10 cellular contexts compared by ENCODE assay signal in the genomic region with DNA sequence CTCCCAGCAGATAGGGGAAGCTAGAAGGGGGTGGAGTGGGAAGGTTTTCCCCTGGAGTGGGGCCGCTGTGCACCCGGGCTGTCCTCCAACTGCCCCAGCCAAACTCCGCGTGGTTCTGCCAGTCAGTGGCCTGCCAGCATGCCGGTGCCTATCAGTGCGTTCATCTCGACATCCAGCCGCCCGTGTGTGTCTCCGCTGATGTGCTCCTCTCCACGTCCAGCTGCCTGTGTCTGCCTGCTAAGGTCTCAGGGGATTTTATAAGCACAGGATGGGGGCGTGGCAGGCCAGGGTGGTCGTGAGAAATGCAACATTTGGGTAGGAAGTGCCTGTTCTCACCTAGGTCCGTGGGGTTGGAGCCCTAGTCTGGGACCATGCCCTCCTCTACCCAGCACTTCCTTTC. TPM values are rescaled to one million over a fixed set of nuclear protein-coding genes. Genes with fewer than 3 reads are reported as not detected.
DNase-seq lines count a peak whose midpoint lies in the region; ATAC-seq, FAIRE-seq and TF ChIP-seq lines count a peak whose summit lies in the region.
"Not testable (repeated sequence)": the region's sequence is repeated elsewhere in the genome, so short reads cannot be mapped to it uniquely, and the experiment has no call there.
"Had no signal": no experiment of that assay in that cellular context is flagged by ENCODE, and none has a peak within 500 bp of the region (broad histone marks: within the 10 kb centered on the region; RNA-seq: fewer than 3 reads in every experiment).

No MANE protein-coding gene starts in this region.

- not testable (repeated sequence) for H3K27ac ChIP-seq in SK-N-SH (ENCODE audit: low read depth in 2 of 2, low read length in 1 of 2); heart left ventricle; lower lobe of right lung; trophoblast cell (ENCODE audit: low read depth, low read length); upper lobe of left lung

- H3K79me1 ChIP-seq in trophoblast cell (ENCODE audit: low read length) = not testable (repeated sequence)

- not testable (repeated sequence) for H4K20me1 ChIP-seq in SK-N-SH (ENCODE audit: insufficient read depth)

- WGBS in SK-N-SH (ENCODE audit: low lambda C conversion rate) = 25% methylated on average over 7 of the region's 14 CpGs
- WGBS in heart left ventricle, 4 donors = 24 to 47% (median 44%) methylated on average over 2 to 14 of the region's 14 CpGs
- WGBS in trophoblast cell (ENCODE audit: extremely low coverage, insufficient coverage, insufficient read length) = no CpG with 5 or more reads among the region's 14 CpGs
- WGBS in upper lobe of left lung, 2 donors = 55 to 66% methylated on average over 6 to 10 of the region's 14 CpGs

- not testable (repeated sequence) for H2AK5ac ChIP-seq in trophoblast cell (ENCODE audit: low read length)

- H3K14ac ChIP-seq in trophoblast cell (ENCODE audit: low read length) = not testable (repeated sequence)

- intact Hi-C loops in heart left ventricle (cut with DNase I) = loop anchor here in 1 of 10 donors (10.0 kb wide), 1 partner anchor 522 kb away; a partner anchor contains a TSS
- intact Hi-C loops in lower lobe of right lung (cut with DNase I) = not testable (repeated sequence)

- TF ChIP-seq CTCF in SK-N-SH (IDR thresholded peaks at IDR 0.05); bronchial epithelial cell (IDR thresholded peaks at IDR 0.05; ENCODE audit: insufficient read depth, low read length, severe bottlenecking); heart left ventricle (IDR thresholded peaks at IDR 0.05); lower lobe of right lung (IDR thresholded peaks at IDR 0.05); upper lobe of left lung (IDR thresholded peaks at IDR 0.05): not testable (repeated sequence)

- H3K4ac ChIP-seq in trophoblast cell (ENCODE audit: low read depth, low read length) = not testable (repeated sequence)

- not testable (repeated sequence) for H2BK120ac ChIP-seq in trophoblast cell (ENCODE audit: insufficient read depth, low read length, poor library complexity)

- not testable (repeated sequence) for TF ChIP-seq EP300 in SK-N-SH (IDR thresholded peaks at IDR 0.05; ENCODE audit: borderline replicate concordance in 1 of 2, low read depth in 1 of 2, low read length in 1 of 2); upper lobe of left lung (IDR thresholded peaks at IDR 0.05)

- not testable (repeated sequence) for H3K27me3 ChIP-seq in SK-N-SH (ENCODE audit: insufficient read depth); bronchial epithelial cell (ENCODE audit: control insufficient read depth, insufficient read depth, low read length); lower lobe of right lung (ENCODE audit: low read depth); trophoblast cell (ENCODE audit: insufficient read depth, low read length); upper lobe of left lung
- peaks cover 0 to 15% (median 0%) of the 10 kb centered on the region in 9 donors for H3K27me3 ChIP-seq in heart left ventricle

- not testable (repeated sequence) for H4K12ac ChIP-seq in trophoblast cell (ENCODE audit: low read depth, low read length)

- H3K9me2 ChIP-seq in SK-N-SH = not testable (repeated sequence)

- CTCF ChIA-PET in SK-N-SH (lab: Yijun Ruan, JAX) = interaction anchor here (1.1 to 1.7 kb wide), 4 partner anchors 29 to 676 kb away, joined by 3 to 4 read pairs (median 3); no protein-coding TSS in a partner anchor

- not testable (repeated sequence) for TF ChIP-seq POLR2A in GM12891 (IDR thresholded peaks at IDR 0.05; ENCODE audit: low read depth, low read length); heart left ventricle (IDR thresholded peaks at IDR 0.05); upper lobe of left lung (IDR thresholded peaks at IDR 0.05)

- H3K4me2 ChIP-seq in SK-N-SH; trophoblast cell (ENCODE audit: low read length): not testable (repeated sequence)

- not testable (repeated sequence) for H4K8ac ChIP-seq in trophoblast cell (ENCODE audit: low read depth, low read length)

- not testable (repeated sequence) for H4K91ac ChIP-seq in trophoblast cell (ENCODE audit: low read depth, low read length)

- H2BK5ac ChIP-seq in trophoblast cell (ENCODE audit: low read depth, low read length, poor library complexity) = not testable (repeated sequence)

- not testable (repeated sequence) for H2AFZ ChIP-seq in SK-N-SH (ENCODE audit: low read depth); trophoblast cell (ENCODE audit: insufficient read depth, low read length, poor library complexity)

- not testable (repeated sequence) for H3K36me3 ChIP-seq in SK-N-SH (replicated peaks in 1 of 2; ENCODE audit: control insufficient read depth in 1 of 2, insufficient read depth in 2 of 2, low read length in 1 of 2); bronchial epithelial cell (ENCODE audit: control insufficient read depth, insufficient read depth, low read length); heart left ventricle; lower lobe of right lung; trophoblast cell (ENCODE audit: control insufficient read depth in 1 of 2, insufficient read depth in 2 of 2, low read length in 2 of 2); upper lobe of left lung

- DNase-seq in GM12891 (ENCODE audit: insufficient read length, low spot score); SK-N-SH; bronchial epithelial cell (ENCODE audit: low read depth): not testable (repeated sequence)
- DNase-seq in heart left ventricle (peak in 3 of 5 donors; percentile 2 to 51 (median 13)), lower lobe of right lung (peak; percentile 24), trophoblast cell (peak; percentile 30 to 43), upper lobe of left lung (peak; percentile 10 to 42)

- ATAC-seq in heart left ventricle; lower lobe of right lung; upper lobe of left lung (ENCODE audit: low FRiP score in 2 of 2): not testable (repeated sequence)

- not testable (repeated sequence) for H3F3A ChIP-seq in SK-N-SH (replicated peaks; ENCODE audit: insufficient read depth)

- not testable (repeated sequence) for H3K79me2 ChIP-seq in SK-N-SH (ENCODE audit: insufficient read depth); trophoblast cell (ENCODE audit: control insufficient read depth, insufficient read depth, low read length, poor library complexity)

- POLR2A ChIA-PET in SK-N-SH (lab: Yijun Ruan, JAX) = not testable (repeated sequence)

- not testable (repeated sequence) for H3K18ac ChIP-seq in trophoblast cell (ENCODE audit: low read length)

- not testable (repeated sequence) for H3K9ac ChIP-seq in SK-N-SH; trophoblast cell (ENCODE audit: low read length)

- H3K4me3 ChIP-seq in SK-N-SH (ENCODE audit: low read depth in 2 of 2, low read length in 1 of 2); bronchial epithelial cell (ENCODE audit: low read depth, low read length); heart left ventricle; lower lobe of right lung; trophoblast cell (ENCODE audit: low read depth, low read length); upper lobe of left lung: not testable (repeated sequence)

- peak; percentile 62 for FAIRE-seq in GM12891 (lab: Jason Lieb, UNC)
- peak; percentile 83 for FAIRE-seq in bronchial epithelial cell (lab: Jason Lieb, UNC)

- TF ChIP-seq RAD21 in SK-N-SH (IDR thresholded peaks at IDR 0.05; ENCODE audit: low read length) = not testable (repeated sequence)

- not testable (repeated sequence) for H3K9me3 ChIP-seq in SK-N-SH; heart left ventricle; lower lobe of right lung; trophoblast cell (ENCODE audit: insufficient read depth, low read depth, low read length); upper lobe of left lung

- not testable (repeated sequence) for H3K23ac ChIP-seq in trophoblast cell (ENCODE audit: low read length)

- H3K4me1 ChIP-seq in SK-N-SH (ENCODE audit: control insufficient read depth in 1 of 2, insufficient read depth in 2 of 2, low read depth in 1 of 2, low read length in 1 of 2); heart left ventricle; lower lobe of right lung; trophoblast cell (ENCODE audit: control insufficient read depth in 1 of 2, insufficient read depth in 2 of 2, low read length in 2 of 2); upper lobe of left lung: not testable (repeated sequence)

- H2BK12ac ChIP-seq in trophoblast cell (ENCODE audit: low read length) = not testable (repeated sequence)

TF ChIP-seq in SK-N-SH, 30 proteins besides CTCF, POLR2A, EP300 and RAD21:
- TF ChIP-seq GATA2 (CRISPR knock-in tag; IDR thresholded peaks at IDR 0.05) = peak; percentile 33; the same call in 1 of the 2 replicates

RNA-seq across cellular contexts. Expression of a gene that starts 17.0 kb away (rescaled TPM):
- not detected for polyA plus RNA-seq in GM12891 (2012; ENCODE audit: low read depth, missing spikeins)
- polyA plus RNA-seq in SK-N-SH (2012; rRNA removed) (0.03 and 0.23 TPM in 2 replicates), heart left ventricle (10 to 100 TPM in 1 of 2 donors, 1 to 10 TPM in 1; 4.2 to 11.0 TPM)
- polyA plus RNA-seq in SK-N-SH (2012; cell fraction: cytosol; rRNA removed) = 0.08 TPM in 1 of 2 replicates, not detected in the other
- 0.67 and 1.2 TPM in 2 replicates for polyA plus RNA-seq in SK-N-SH (2012; cell fraction: nucleus; rRNA removed)
- total RNA-seq in bronchial epithelial cell (5.0 and 52.6 TPM in 2 replicates), heart left ventricle (10 to 100 TPM in 2 of 9 donors, 1 to 10 TPM in 7; 3.3 to 25.0 (median 7.5) TPM), lower lobe of right lung (33.9 TPM), upper lobe of left lung (100 to 1,000 TPM in 3 of 6 donors, 10 to 100 TPM in 3; 37.1 to 206 (median 91.1) TPM)
- polyA plus RNA-seq in trophoblast cell (2013) = 0.97 and 1.5 TPM in 2 replicates
- total RNA-seq: HFFc6, K562, M059J had no signal

RNA-seq across cellular contexts. Expression of a gene that starts 47.0 kb away (rescaled TPM):
- polyA plus RNA-seq in GM12891 (2012; ENCODE audit: low read depth, missing spikeins) = 0.18 TPM
- polyA plus RNA-seq in SK-N-SH (2012; rRNA removed) (1.2 TPM in 2 replicates), heart left ventricle (1 to 10 TPM; 3.5 to 7.7 TPM)
- polyA plus RNA-seq in SK-N-SH (2012; cell fraction: cytosol; rRNA removed) = 0.22 and 0.24 TPM in 2 replicates
- polyA plus RNA-seq in SK-N-SH (2012; cell fraction: nucleus; rRNA removed) = 2.1 and 2.2 TPM in 2 replicates
- total RNA-seq in bronchial epithelial cell (1.8 and 7.9 TPM in 2 replicates), heart left ventricle (10 to 100 TPM in 4 of 9 donors, 1 to 10 TPM in 5; 6.4 to 47.0 (median 8.2) TPM), lower lobe of right lung (4.5 TPM), upper lobe of left lung (1 to 10 TPM; 2.1 to 8.4 (median 4.2) TPM)
- 0.77 and 0.93 TPM in 2 replicates for polyA plus RNA-seq in trophoblast cell (2013)
